8 cellular contexts compared by ENCODE assay signal in genomic region chr11:22432331-22433065, GRCh38.
DNase-seq lines count a peak whose midpoint lies in the region; ATAC-seq and TF ChIP-seq lines count a peak whose summit lies in the region.

No MANE protein-coding gene starts in this region.

- peaks cover 0 to 2% (median 0%) of the 10 kb centered on the region in 3 experiments; a peak in 1 of 7 replicates for H3K36me3 Mint-ChIP-seq in H9 (ENCODE audit: insufficient read depth in 1 of 3, low read depth in 3 of 3)
- H3K36me3 Mint-ChIP-seq in activated T-cell treated with anti-CD3 and anti-CD28 coated beads, Interleukin-2, amount 50 U/mL, for 72 hours (ENCODE audit: insufficient read depth in 2 of 2) = no peaks in the 10 kb centered on the region

- peak overlapping the region; percentile 93; the same call in 1 of the 2 replicates for H3K14ac ChIP-seq in H9 (ENCODE audit: insufficient read depth, low read length)

- no peaks in the 10 kb centered on the region for H4K20me1 ChIP-seq in H9 (ENCODE audit: control insufficient read depth, insufficient read depth, insufficient read length)

- peak overlapping the region; percentile 4 for H3K9ac ChIP-seq in H9 (ENCODE audit: extremely low read depth, insufficient read length, low read length)

- intact Hi-C loops in left ventricle myocardium inferior (cut with micrococcal nuclease) = no loop called here

- DNase-seq in H9 (peak; percentile 71), left ventricle myocardium inferior (peak; percentile 40), pulmonary artery endothelial cell (ENCODE audit: low read depth, low spot score) (peak; percentile 63), OCI-M1 (lab: John Stamatoyannopoulos, UW) (no peak)
- DNase-seq in activated T-cell treated with anti-CD3 and anti-CD28 coated beads, Interleukin-2, amount 50 U/mL, for 72 hours = peak in 1 of 2 donors; percentile 10
- DNase-seq in activated CD8-positive, alpha-beta memory T cell treated with anti-CD3 and anti-CD28 coated beads, Interleukin-2, amount 50 U/mL, for 48 hours = no peak
- DNase-seq in stimulated activated naive CD4-positive, alpha-beta T cell (lab: John Stamatoyannopoulos, UW) = no peak

- peaks cover 4 to 7% of the 10 kb centered on the region in 2 experiments; a peak in 3 of 5 replicates for H3K9me3 Mint-ChIP-seq in H9
- H3K9me3 Mint-ChIP-seq in activated T-cell treated with anti-CD3 and anti-CD28 coated beads, Interleukin-2, amount 50 U/mL, for 72 hours = peaks cover 0 to 3% of the 10 kb centered on the region in 2 donors

- H2BK15ac ChIP-seq in H9 (ENCODE audit: low read depth, low read length) = no peak overlapping the region

- H3K27me3 Mint-ChIP-seq in H9 (ENCODE audit: low read depth) = peaks cover 12% of the 10 kb centered on the region
- H3K27me3 Mint-ChIP-seq in activated T-cell treated with anti-CD3 and anti-CD28 coated beads, Interleukin-2, amount 50 U/mL, for 72 hours (ENCODE audit: low read depth) = peaks cover 24% of the 10 kb centered on the region

- no peaks in the 10 kb centered on the region for H3K36me3 ChIP-seq in left ventricle myocardium inferior

- H3K56ac ChIP-seq in H9 (ENCODE audit: insufficient read length, low read depth, low read length) = no peak overlapping the region

- H4K5ac ChIP-seq in H9 (ENCODE audit: insufficient read length, low read depth, low read length) = no peak overlapping the region

- H3K23ac ChIP-seq in H9 (ENCODE audit: insufficient read length, low read depth, low read length) = no peak overlapping the region

- WGBS in H9 (ENCODE audit: extremely low coverage, insufficient read length, low lambda C conversion rate) = no CpG with 5 or more reads among the region's 37 CpGs

- no peak overlapping the region for H4K91ac ChIP-seq in H9 (ENCODE audit: insufficient read length, low read depth, low read length)

- peaks cover 3% of the 10 kb centered on the region for H3K23me2 ChIP-seq in H9 (ENCODE audit: insufficient read length, low read depth, low read length, poor library complexity, severe bottlenecking)

- H2BK120ac ChIP-seq in H9 (ENCODE audit: low read depth, low read length, poor library complexity, severe bottlenecking) = no peak overlapping the region

- TF ChIP-seq CTCF in H9 (conservative IDR thresholded peaks at IDR 0.05) (no peak), left ventricle myocardium inferior (IDR thresholded peaks at IDR 0.05; ENCODE audit: borderline replicate concordance) (no peak)

- H3K4me3 Mint-ChIP-seq in H9 = no peak overlapping the region
- H3K4me3 Mint-ChIP-seq in activated T-cell treated with anti-CD3 and anti-CD28 coated beads, Interleukin-2, amount 50 U/mL, for 72 hours = peak overlapping the region; percentile 57 to 78

- H3K27ac ChIP-seq in H9 (ENCODE audit: insufficient read length, low read depth, low read length) = no peak overlapping the region
- H3K27ac ChIP-seq in left ventricle myocardium inferior (replicated peaks) = peak overlapping the region; percentile 67

- H3K4me2 ChIP-seq in H9 (ENCODE audit: insufficient read depth, insufficient read length, low read length) = peak overlapping the region; percentile 23

- peak overlapping the region; percentile 89 for H3K18ac ChIP-seq in H9 (ENCODE audit: insufficient read length, low read depth, low read length)

- H4K8ac ChIP-seq in H9 (replicated peaks; ENCODE audit: insufficient read length, low read depth, low read length) = no peak overlapping the region

- no peak overlapping the region for H2BK5ac ChIP-seq in H9 (ENCODE audit: insufficient read length, low read length)

- H2AK5ac ChIP-seq in H9 (ENCODE audit: insufficient read length, low read length) = no peak overlapping the region

- no peak overlapping the region; a peak in 1 of 7 replicates for H3K27ac Mint-ChIP-seq in H9
- no peak overlapping the region for H3K27ac Mint-ChIP-seq in activated T-cell treated with anti-CD3 and anti-CD28 coated beads, Interleukin-2, amount 50 U/mL, for 72 hours

- H3K79me1 ChIP-seq in H9 (ENCODE audit: insufficient read depth, low read depth, low read length, poor library complexity, severe bottlenecking) = no peaks in the 10 kb centered on the region

- no peak overlapping the region for H3K4ac ChIP-seq in H9 (ENCODE audit: low read depth, low read length)

- no peaks in the 10 kb centered on the region for H3K79me2 ChIP-seq in H9 (ENCODE audit: insufficient read depth, low read length)

- no peak overlapping the region for H3T11ph ChIP-seq in H9 (ENCODE audit: low read length)

- no peak overlapping the region for H2BK20ac ChIP-seq in H9 (ENCODE audit: low read depth, low read length, poor library complexity, severe bottlenecking)

- H3K9me3 ChIP-seq in H9 (ENCODE audit: control insufficient read depth, low read depth, low read length) (no peaks in the 10 kb centered on the region), left ventricle myocardium inferior (replicated peaks) (peaks cover 9% of the 10 kb centered on the region)

- H3K4me1 ChIP-seq in H9 (ENCODE audit: insufficient read depth, low read length) (0 out of 2 replicates have a peak, but pooled peaks cover 2% of the 10 kb centered on the region), left ventricle myocardium inferior (peaks cover 17% of the 10 kb centered on the region)

- peaks cover 12 to 16% of the 10 kb centered on the region in 2 experiments for H3K4me1 Mint-ChIP-seq in H9
- peaks cover 14% of the 10 kb centered on the region for H3K4me1 Mint-ChIP-seq in activated T-cell treated with anti-CD3 and anti-CD28 coated beads, Interleukin-2, amount 50 U/mL, for 72 hours (ENCODE audit: low read depth)

- H3K27me3 ChIP-seq in H9 (ENCODE audit: insufficient read depth, low read length) (no peaks in the 10 kb centered on the region), left ventricle myocardium inferior (ENCODE audit: low read depth) (peaks cover 15% of the 10 kb centered on the region)

- peak overlapping the region; percentile 66 for H3K4me3 ChIP-seq in left ventricle myocardium inferior

- peak overlapping the region; percentile 53 for H2AFZ ChIP-seq in H9 (ENCODE audit: low read length)

- peak in 1 of 2 donors; percentile 31 for ATAC-seq in activated T-cell treated with anti-CD3 and anti-CD28 coated beads, Interleukin-2, amount 50 U/mL, for 72 hours (replicated peaks in 1 of 2)
- ATAC-seq in GM21423 (IDR thresholded peaks at IDR 0.05; ENCODE audit: unreplicated experiment) = no peak

- no peak overlapping the region for H2BK12ac ChIP-seq in H9 (ENCODE audit: insufficient read length, low read depth, low read length)

Comparison
In these comparisons a context has a peak if more than half of its experiments do, and no peak if none do; other contexts are left out.
1. DNase-seq: peak in H9 (single experiment), left ventricle myocardium inferior (single experiment) and pulmonary artery endothelial cell (single experiment); none in OCI-M1 (single experiment), activated CD8-positive, alpha-beta memory T cell treated with anti-CD3 and anti-CD28 coated beads, Interleukin-2, amount 50 U/mL, for 48 hours (single experiment) and stimulated activated naive CD4-positive, alpha-beta T cell (0 of 6).
2. H3K4me3 Mint-ChIP-seq: peak in activated T-cell treated with anti-CD3 and anti-CD28 coated beads, Interleukin-2, amount 50 U/mL, for 72 hours (2 of 2); none in H9 (0 of 2).